In genomic region chr5:142844881-142845280, GRCh38 we compare ENCODE assay signal across 10 cellular contexts.
DNase-seq lines count a peak whose midpoint lies in the region; ATAC-seq and TF ChIP-seq lines count a peak whose summit lies in the region.
"Had no signal": no experiment of that assay in that cellular context is flagged by ENCODE, and none has a peak within 500 bp of the region (broad histone marks: within the 10 kb centered on the region; RNA-seq: fewer than 3 reads in every experiment).

No MANE protein-coding gene starts in this region.

- ATAC-seq in Right ventricle myocardium superior (ENCODE audit: poor library complexity) (no peak), lung (ENCODE audit: insufficient read depth, low FRiP score) (no peak), HG03469 (IDR thresholded peaks at IDR 0.05; ENCODE audit: unreplicated experiment) (no peak), GM21825 (IDR thresholded peaks at IDR 0.05; ENCODE audit: unreplicated experiment) (no peak)

- H3K4me3 ChIP-seq in cardiac muscle cell (no peak overlapping the region), lung (no peak overlapping the region)
- H3K4me3 ChIP-seq: HAP-1 had no signal

- DNase-seq in cardiac muscle cell (ENCODE audit: low read depth in 1 of 2, low spot score in 1 of 2) (no peak), Right ventricle myocardium superior (no peak), lung (ENCODE audit: low spot score) (no peak), type B pancreatic cell (ENCODE audit: extremely low spot score, unreplicated experiment) (no peak), kidney glomerular epithelial cell (lab: John Stamatoyannopoulos, UW) (no peak)
- DNase-seq: activated CD4-positive, CD25-positive, alpha-beta regulatory T cell had no signal

- H3K4me1 ChIP-seq in cardiac muscle cell (ENCODE audit: low read depth), result peaks cover 26% of the 10 kb centered on the region
- peaks cover 17 to 32% of the 10 kb centered on the region in 2 donors for H3K4me1 ChIP-seq in lung (ENCODE audit: control insufficient read depth in 2 of 2, insufficient read depth in 2 of 2, low read length in 2 of 2)
- H3K4me1 ChIP-seq: HAP-1 had no signal

- H3K36me3 ChIP-seq in cardiac muscle cell (no peaks in the 10 kb centered on the region), lung (ENCODE audit: control insufficient read depth in 2 of 2, insufficient read depth in 2 of 2, low read length in 2 of 2) (no peaks in the 10 kb centered on the region)
- H3K36me3 ChIP-seq: HAP-1 had no signal

- no peaks in the 10 kb centered on the region for H3K9me3 ChIP-seq in cardiac muscle cell (ENCODE audit: low read depth)
- H3K9me3 ChIP-seq in lung (ENCODE audit: control insufficient read depth in 2 of 2, insufficient read depth in 1 of 2, low read length in 1 of 2), result no peaks in the 10 kb centered on the region
- H3K9me3 ChIP-seq: HAP-1 had no signal

- peaks cover 47% of the 10 kb centered on the region for H3K4me1 Mint-ChIP-seq in activated naive CD8-positive, alpha-beta T cell (ENCODE audit: low read depth)
- peaks cover 60% of the 10 kb centered on the region for H3K4me1 Mint-ChIP-seq in type B pancreatic cell (ENCODE audit: unreplicated experiment)

- WGBS in lung, 2 donors, result 56 to 60% methylated on average over 7 of the region's 7 CpGs

- H3K9me3 Mint-ChIP-seq in activated naive CD8-positive, alpha-beta T cell (ENCODE audit: low read depth), result no peaks in the 10 kb centered on the region
- no peaks in the 10 kb centered on the region for H3K9me3 Mint-ChIP-seq in type B pancreatic cell

- no peaks in the 10 kb centered on the region for H3K27me3 ChIP-seq in cardiac muscle cell
- no peaks in the 10 kb centered on the region for H3K27me3 ChIP-seq in lung (ENCODE audit: control insufficient read depth, insufficient read depth)

- TF ChIP-seq CTCF in cardiac muscle cell (IDR thresholded peaks at IDR 0.05; ENCODE audit: low read depth, low read length), result no peak
- TF ChIP-seq CTCF in lung (IDR thresholded peaks at IDR 0.05; ENCODE audit: control extremely low read depth, extremely low read depth), result no peak
- TF ChIP-seq CTCF in type B pancreatic cell (conservative IDR thresholded peaks at IDR 0.05), result no peak

- H3K27ac ChIP-seq in cardiac muscle cell, result peak overlapping the region; percentile 82
- peak overlapping the region; percentile 55 to 80 for H3K27ac ChIP-seq in lung (ENCODE audit: low read depth in 1 of 2, low read length in 1 of 2)

- H3K36me3 Mint-ChIP-seq in activated naive CD8-positive, alpha-beta T cell, result peaks cover 3% of the 10 kb centered on the region
- no peaks in the 10 kb centered on the region for H3K36me3 Mint-ChIP-seq in type B pancreatic cell

- H3K27ac Mint-ChIP-seq in activated naive CD8-positive, alpha-beta T cell, result peak overlapping the region; percentile 88
- peak overlapping the region; percentile 13 for H3K27ac Mint-ChIP-seq in type B pancreatic cell

- peak overlapping the region; percentile 15 for H3K4me3 Mint-ChIP-seq in activated naive CD8-positive, alpha-beta T cell
- no peak overlapping the region for H3K4me3 Mint-ChIP-seq in type B pancreatic cell

- intact Hi-C loops in Right ventricle myocardium superior (cut with DNase I), result no loop called here

- no peaks in the 10 kb centered on the region for H3K27me3 Mint-ChIP-seq in activated naive CD8-positive, alpha-beta T cell
- no peaks in the 10 kb centered on the region for H3K27me3 Mint-ChIP-seq in type B pancreatic cell
